Comparison of ENCODE assay signal across 19 cellular contexts in the genomic region with DNA sequence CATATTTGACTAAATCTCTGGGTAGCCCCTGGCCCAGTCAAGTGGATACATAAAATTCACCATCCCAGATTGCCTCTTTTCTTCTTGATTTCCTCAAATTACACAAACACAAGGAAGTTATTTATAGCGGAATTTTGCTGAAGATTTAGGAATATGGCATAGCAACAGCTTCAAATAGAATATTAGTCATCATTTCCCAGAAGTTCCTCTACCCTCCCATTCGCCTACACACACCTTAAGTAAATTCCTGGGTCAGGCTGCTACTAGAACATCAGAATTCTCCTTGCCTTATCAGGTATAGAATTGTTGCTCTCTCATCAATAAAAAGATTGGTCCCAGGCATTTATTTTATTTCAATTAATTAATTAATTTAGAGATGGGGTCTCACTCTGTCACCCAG.
"Had no signal": no experiment of that assay in that cellular context is flagged by ENCODE, and none has a peak within 500 bp of the region (broad histone marks: within the 10 kb centered on the region; RNA-seq: fewer than 3 reads in every experiment).

No MANE protein-coding gene starts in this region.

- H3K27me3 ChIP-seq: adrenal gland, heart right ventricle, transverse colon, uterus had no signal

- H3K4me1 ChIP-seq: adrenal gland, lower lobe of right lung, transverse colon, uterus had no signal

- H3K27ac ChIP-seq: adrenal gland, heart right ventricle, lower lobe of right lung, transverse colon, uterus had no signal

- DNase-seq: activated naive CD4-positive, alpha-beta T cell; activated T-cell treated with anti-CD3 and anti-CD28 coated beads, Interleukin-2, amount 50 U/mL, for 24 hours; effector CD4-positive, alpha-beta T cell; heart right ventricle; kidney; lower lobe of right lung; naive thymus-derived CD4-positive, alpha-beta T cell; occipital lobe; stimulated activated CD4-positive, alpha-beta T cell treated with anti-CD3 and anti-CD28 coated beads, Interleukin-2, amount 100 ng/mL, for 48 hours; stimulated activated naive B cell treated with anti-CD40 and anti-IgM and Interleukin-4, amounts not matched to agents 10 μg/mL and 1 μg/mL and 100 μg/mL, for 72 hours; T1000; transverse colon; uterus had no signal

- H3K9me3 ChIP-seq: adrenal gland, lower lobe of right lung, transverse colon, uterus had no signal

- H3K4me3 ChIP-seq: adrenal gland, heart right ventricle, lower lobe of right lung, transverse colon, uterus had no signal

- H3K36me3 ChIP-seq: adrenal gland, transverse colon, uterus had no signal

- ATAC-seq: activated T-helper 17 cell treated with anti-CD3 and anti-CD28 coated beads, Interleukin-2, amount 50 U/mL, for 72 hours; esophagus mucosa; heart right ventricle; left lobe of liver; lower lobe of right lung; naive thymus-derived CD4-positive, alpha-beta T cell; sciatic nerve; WTC11 had no signal
